Comparison of ENCODE assay signal across 9 cellular contexts in genomic region chrX:137052641-137053235, GRCh38. TPM values are rescaled to one million over a fixed set of nuclear protein-coding genes. Genes with fewer than 3 reads are reported as not detected.
DNase-seq lines count a peak whose midpoint lies in the region; ATAC-seq and TF ChIP-seq lines count a peak whose summit lies in the region.
"Had no signal": no experiment of that assay in that cellular context is flagged by ENCODE, and none has a peak within 500 bp of the region (broad histone marks: within the 10 kb centered on the region; RNA-seq: fewer than 3 reads in every experiment).

No MANE protein-coding gene starts in this region.

- 29% methylated on average over 3 of the region's 37 CpGs; no CpG with 5 or more reads in 1 of the 2 experiments for WGBS in IMR-90 (ENCODE audit: extremely low coverage in 2 of 2, insufficient read length in 1 of 2), 2 experiments

- H2BK15ac ChIP-seq in IMR-90 (ENCODE audit: low read depth, low read length), result no peak overlapping the region

- CTCF ChIA-PET in AG04450 (lab: Charles Lee), result interaction anchor here (0.6 to 2.7 kb wide), 13 partner anchors 9 to 444 kb away, joined by 3 to 19 read pairs (median 5); no protein-coding TSS in a partner anchor
- CTCF ChIA-PET in IMR-90 (lab: Yijun Ruan, JAX), result interaction anchor here (1.2 to 1.5 kb wide), 2 partner anchors 12 to 27 kb away, joined by 3 to 4 read pairs; no protein-coding TSS in a partner anchor
- CTCF ChIA-PET in activated naive CD4-positive, alpha-beta T cell treated with anti-CD3 and anti-CD28 coated beads for 36 hours (lab: Charles Lee), result interaction anchor here (0.6 to 2.3 kb wide), 15 partner anchors 19 to 539 kb away, joined by 3 to 12 read pairs (median 4); partner anchors contain the start of gene GPR101

- peak overlapping the region; percentile 79 for H3K4me2 ChIP-seq in IMR-90 (ENCODE audit: low read depth, low read length)

- no peaks in the 10 kb centered on the region for H3K4me1 ChIP-seq in IMR-90 (ENCODE audit: control insufficient read depth, insufficient read depth, low read length)

- peak overlapping the region; percentile 63 for H3K27ac Mint-ChIP-seq in activated naive CD4-positive, alpha-beta T cell treated with anti-CD3 and anti-CD28 coated beads for 36 hours
- H3K27ac Mint-ChIP-seq in immature natural killer cell, result peak overlapping the region in 4 of 6 donors; percentile 37 to 80 (median 52)

- peaks cover 4% of the 10 kb centered on the region for H3K4me1 Mint-ChIP-seq in activated naive CD4-positive, alpha-beta T cell treated with anti-CD3 and anti-CD28 coated beads for 36 hours (ENCODE audit: low read depth)
- H3K4me1 Mint-ChIP-seq in immature natural killer cell, result peaks cover 14 to 16% of the 10 kb centered on the region in 2 donors

- no peak overlapping the region for H2BK120ac ChIP-seq in IMR-90 (ENCODE audit: low read depth, low read length)

- no peaks in the 10 kb centered on the region for H3K9me1 ChIP-seq in IMR-90 (ENCODE audit: insufficient read depth, low read length)

- H3K27ac ChIP-seq in AG04450 (ENCODE audit: low read depth, low read length), result no peak overlapping the region
- H3K27ac ChIP-seq in IMR-90 (ENCODE audit: insufficient read depth, low read length), result no peak overlapping the region
- H3K27ac ChIP-seq: epithelial cell of prostate had no signal

- ATAC-seq in GM19043 (IDR thresholded peaks at IDR 0.05; ENCODE audit: low read depth, unreplicated experiment) (peak; percentile 15), IMR-90 (ENCODE audit: low read depth) (no peak)

- H2AK9ac ChIP-seq in IMR-90 (replicated peaks; ENCODE audit: low read depth, low read length, poor library complexity), result no peak overlapping the region

- no peak overlapping the region for H2BK20ac ChIP-seq in IMR-90 (ENCODE audit: low read depth, low read length)

- no peaks in the 10 kb centered on the region for H3K9me3 Mint-ChIP-seq in activated naive CD4-positive, alpha-beta T cell treated with anti-CD3 and anti-CD28 coated beads for 36 hours
- peaks cover 0 to 1% (median 0%) of the 10 kb centered on the region in 6 donors for H3K9me3 Mint-ChIP-seq in immature natural killer cell

- H3K4me3 Mint-ChIP-seq in activated naive CD4-positive, alpha-beta T cell treated with anti-CD3 and anti-CD28 coated beads for 36 hours, result peak overlapping the region; percentile 86
- peak overlapping the region; percentile 86 to 93 (median 89) for H3K4me3 Mint-ChIP-seq in immature natural killer cell

- H3K9ac ChIP-seq in IMR-90 (ENCODE audit: low read depth, low read length), result no peak overlapping the region

- no peak overlapping the region for H3K14ac ChIP-seq in IMR-90 (replicated peaks; ENCODE audit: low read depth, low read length)

- H3K4ac ChIP-seq in IMR-90 (ENCODE audit: low read depth, low read length), result no peak overlapping the region

- H4K20me1 ChIP-seq in IMR-90 (ENCODE audit: insufficient read depth, low read length), result no peaks in the 10 kb centered on the region

- H3K4me3 ChIP-seq in AG04450 (ENCODE audit: low read depth, low read length), result peak overlapping the region; percentile 48
- peak overlapping the region; percentile 35; the same call in 1 of the 2 replicates for H3K4me3 ChIP-seq in IMR-90 (ENCODE audit: insufficient read depth, low read depth, low read length)

- H3K23ac ChIP-seq in IMR-90 (ENCODE audit: low read depth, low read length), result no peak overlapping the region

- no peak overlapping the region for H4K8ac ChIP-seq in IMR-90 (ENCODE audit: low read depth in 2 of 2, low read length in 2 of 2)

- POLR2A ChIA-PET in AG04450 (lab: Yijun Ruan, JAX), result no interaction called here
- POLR2A ChIA-PET in IMR-90 (lab: Charles Lee; ENCODE audit: unreplicated experiment), result no interaction called here

- H3K56ac ChIP-seq in IMR-90 (ENCODE audit: extremely low read depth, insufficient read depth, low read length), result no peak overlapping the region

- H3K27me3 ChIP-seq in AG04450 (ENCODE audit: control insufficient read depth, insufficient read depth, low read length) (no peaks in the 10 kb centered on the region), IMR-90 (ENCODE audit: control insufficient read depth, insufficient read depth, low read length) (peaks cover 6% of the 10 kb centered on the region)

- no peak overlapping the region for H3K18ac ChIP-seq in IMR-90 (ENCODE audit: low read depth, low read length)

- no peak for TF ChIP-seq POLR2A in IMR-90 (IDR thresholded peaks at IDR 0.05; ENCODE audit: low read depth, low read length)

- no peaks in the 10 kb centered on the region for H3K79me1 ChIP-seq in IMR-90 (ENCODE audit: low read depth in 1 of 2, low read length in 2 of 2)

- no peak overlapping the region for H2BK5ac ChIP-seq in IMR-90 (ENCODE audit: low read depth, low read length, poor library complexity, severe bottlenecking)

- no peak for DNase-seq in AG04450 (ENCODE audit: low read depth, low spot score)
- no peak for DNase-seq in IMR-90
- DNase-seq in activated naive CD4-positive, alpha-beta T cell treated with anti-CD3 and anti-CD28 coated beads for 36 hours, result peak; percentile 38
- peak in 2 of 3 donors; percentile 7 to 21 for DNase-seq in immature natural killer cell
- peak; percentile 1 for DNase-seq in stimulated activated naive CD4-positive, alpha-beta T cell treated with Interleukin-2 at 50 U/mL for 16 hours (lab: John Stamatoyannopoulos, UW)
- DNase-seq in foreskin melanocyte, result no peak
- DNase-seq in HuH-7 (ENCODE audit: low spot score), result no peak

- TF ChIP-seq RAD21 in IMR-90 (IDR thresholded peaks at IDR 0.05; ENCODE audit: low read length), result no peak

- TF ChIP-seq CTCF in AG04450 (IDR thresholded peaks at IDR 0.05; ENCODE audit: low read depth, low read length) (no peak), IMR-90 (conservative IDR thresholded peaks at IDR 0.05; ENCODE audit: low read depth, low read length) (no peak)

- peaks cover 20% of the 10 kb centered on the region for H3K27me3 Mint-ChIP-seq in activated naive CD4-positive, alpha-beta T cell treated with anti-CD3 and anti-CD28 coated beads for 36 hours (ENCODE audit: low read depth)
- H3K27me3 Mint-ChIP-seq in immature natural killer cell (ENCODE audit: low read depth in 3 of 3), result peaks cover 0 to 14% (median 8%) of the 10 kb centered on the region in 3 donors

- in situ Hi-C loops in IMR-90 (cut with MboI; ENCODE audit: low sequenced_read_pairs), result no loop called here

- no peaks in the 10 kb centered on the region for H3K36me3 ChIP-seq in IMR-90 (ENCODE audit: control insufficient read depth, insufficient read depth, low read length)

- no peak overlapping the region for H2AK5ac ChIP-seq in IMR-90 (ENCODE audit: low read depth, low read length)

- dilution Hi-C loops in IMR-90 (cut with HindIII; ENCODE audit: low sequenced_read_pairs, unreplicated experiment), result no loop called here

- H4K91ac ChIP-seq in IMR-90 (ENCODE audit: insufficient read depth, low read depth, low read length), result no peak overlapping the region

- intact Hi-C loops in IMR-90 (cut with micrococcal nuclease), result loop anchor here (1.0 kb wide), 1 partner anchor 97 kb away; no protein-coding TSS in a partner anchor
- intact Hi-C loops in activated naive CD4-positive, alpha-beta T cell treated with anti-CD3 and anti-CD28 coated beads for 36 hours (cut with micrococcal nuclease), result loop anchor here (1.0 to 10.0 kb wide), 8 partner anchors 20 to 556 kb away; no protein-coding TSS in a partner anchor

- H3K36me3 Mint-ChIP-seq in activated naive CD4-positive, alpha-beta T cell treated with anti-CD3 and anti-CD28 coated beads for 36 hours (ENCODE audit: low read depth), result no peaks in the 10 kb centered on the region
- H3K36me3 Mint-ChIP-seq in immature natural killer cell, result no peaks in the 10 kb centered on the region

- BruUV-seq in IMR-90 (replicated peaks; lab: Mats Ljungman, UMichigan), result no TSS peak

- H3K9me3 ChIP-seq in AG04450 (ENCODE audit: control insufficient read depth, insufficient read depth, low read length) (no peaks in the 10 kb centered on the region), IMR-90 (ENCODE audit: control insufficient read depth, insufficient read depth, low read length) (no peaks in the 10 kb centered on the region)

- H2AFZ ChIP-seq in IMR-90 (replicated peaks; ENCODE audit: low read length, poor library complexity), result peak overlapping the region; percentile 80

- H4K5ac ChIP-seq in IMR-90 (ENCODE audit: low read depth, low read length), result no peak overlapping the region

TF ChIP-seq in IMR-90, 13 proteins besides CTCF, POLR2A, EP300 and RAD21 (continues in another document):
- TF ChIP-seq RFX5 (IDR thresholded peaks at IDR 0.05; ENCODE audit: low read depth, low read length) (no peak), CEBPB (IDR thresholded peaks at IDR 0.05; ENCODE audit: low read depth, low read length) (no peak), NFE2L2 (IDR thresholded peaks at IDR 0.05; ENCODE audit: low read depth, low read length) (no peak), MAFK (IDR thresholded peaks at IDR 0.05; ENCODE audit: low read depth, low read length) (no peak), BHLHE40 (IDR thresholded peaks at IDR 0.05; ENCODE audit: low read depth, low read length) (no peak), MAZ (IDR thresholded peaks at IDR 0.05; ENCODE audit: borderline replicate concordance, low read depth, low read length) (no peak), SMC3 (IDR thresholded peaks at IDR 0.05; ENCODE audit: low read depth, low read length) (no peak), CHD1 (IDR thresholded peaks at IDR 0.05; ENCODE audit: low read depth, low read length) (no peak), MXI1 (IDR thresholded peaks at IDR 0.05; ENCODE audit: borderline replicate concordance, low read depth, low read length) (no peak), RCOR1 (IDR thresholded peaks at IDR 0.05; ENCODE audit: insufficient replicate concordance, low read length) (no peak), USF2 (IDR thresholded peaks at IDR 0.05; ENCODE audit: low read depth, low read length) (no peak), FOS (IDR thresholded peaks at IDR 0.05; ENCODE audit: low read depth, low read length) (no peak)

RNA-seq across cellular contexts. Expression of gene GPR101, which starts 18.9 kb away (rescaled TPM):
- not detected in 2 replicates for polyA plus RNA-seq in AG04450 (2011; rRNA removed)
- polyA minus RNA-seq in AG04450 (2011; rRNA and poly(A)+ RNA removed), result not detected in 2 replicates
- total RNA-seq in IMR-90 (2012; rRNA removed), result not detected in 2 replicates
- polyA plus RNA-seq in IMR-90 (2012; rRNA removed), result not detected in 2 replicates
- not detected in 2 replicates for polyA plus RNA-seq in IMR-90 (2012; cell fraction: cytosol; rRNA removed)
- polyA plus RNA-seq in IMR-90 (2012; cell fraction: nucleus; rRNA removed; ENCODE audit: low replicate concordance), result not detected in 2 replicates
- under 1 TPM in 1 of 2 experiments, not detected in 1; 0.14 TPM for total RNA-seq in activated naive CD4-positive, alpha-beta T cell treated with anti-CD3 and anti-CD28 coated beads for 36 hours
- not detected for polyA plus RNA-seq in immature natural killer cell

Comparison
In these comparisons a context has a peak if more than half of its experiments do, and no peak if none do; other contexts are left out.
1. DNase-seq: peak in activated naive CD4-positive, alpha-beta T cell treated with anti-CD3 and anti-CD28 coated beads for 36 hours (single experiment), immature natural killer cell (2 of 3) and stimulated activated naive CD4-positive, alpha-beta T cell treated with Interleukin-2 at 50 U/mL for 16 hours (single experiment); none in AG04450 (single experiment), IMR-90 (single experiment), foreskin melanocyte (single experiment) and HuH-7 (single experiment).